14 cellular contexts compared by ENCODE assay signal in the genomic region with DNA sequence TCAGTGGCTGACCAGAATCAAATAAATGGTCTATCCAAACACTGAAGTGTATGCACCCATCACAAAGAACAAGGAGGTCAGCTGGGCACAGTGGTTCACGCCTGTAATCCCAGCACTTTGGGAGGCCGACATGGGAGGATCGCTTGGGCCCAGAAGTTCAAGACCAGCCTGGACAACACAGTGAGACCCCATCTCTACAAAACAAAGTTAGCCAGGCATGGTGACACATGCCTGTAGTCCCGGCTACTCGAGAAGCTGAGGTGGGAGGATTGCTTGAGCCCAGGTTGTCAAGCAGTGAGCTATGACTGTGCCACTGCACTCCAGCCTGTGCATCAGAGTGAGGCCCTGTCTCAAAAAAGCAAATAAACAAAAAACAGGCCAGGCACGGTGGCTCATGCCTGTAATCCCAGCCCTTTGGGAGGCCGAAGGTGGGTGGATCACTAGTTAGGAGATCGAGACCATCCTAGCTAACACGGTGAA. TPM values are rescaled to one million over a fixed set of nuclear protein-coding genes. Genes with fewer than 3 reads are reported as not detected.
DNase-seq lines count a peak whose midpoint lies in the region.
"Had no signal": no experiment of that assay in that cellular context is flagged by ENCODE, and none has a peak within 500 bp of the region (broad histone marks: within the 10 kb centered on the region; RNA-seq: fewer than 3 reads in every experiment).

No MANE protein-coding gene starts in this region.

- CTCF ChIA-PET in activated CD4-positive, alpha-beta memory T cell treated with anti-CD3 and anti-CD28 coated beads, Interleukin-2, amount 10 ng/mL, durations not matched to agents 7 days and 5 days (lab: Charles Lee) = interaction anchor here (0.6 to 1.9 kb wide), 2 partner anchors 13 to 92 kb away, joined by 3 to 17 read pairs; no protein-coding TSS in a partner anchor

- no peak overlapping the region for H3K4me3 ChIP-seq in effector memory CD4-positive, alpha-beta T cell (ENCODE audit: insufficient read depth, low read depth, low read length, poor library complexity, severe bottlenecking)
- H3K4me3 ChIP-seq: lung, suprapubic skin had no signal

- peaks cover 27% of the 10 kb centered on the region for H3K36me3 ChIP-seq in effector memory CD4-positive, alpha-beta T cell (ENCODE audit: control insufficient read depth, insufficient read depth, low read length)

- peak; percentile 52 for DNase-seq in stimulated activated CD4-positive, alpha-beta T cell treated with anti-CD3 and anti-CD28 coated beads, Interleukin-1b, Interleukin-23, amount 100 ng/mL, for 48 hours
- no peak for DNase-seq in stimulated activated CD4-positive, alpha-beta T cell treated with anti-CD3 and anti-CD28 coated beads, Interleukin-4, amount 100 ng/mL, for 1 hour
- DNase-seq in activated CD4-positive, alpha-beta memory T cell treated with anti-CD3 and anti-CD28 coated beads, Interleukin-2, amount 10 ng/mL, durations not matched to agents 7 days and 5 days = no peak
- no peak for DNase-seq in effector memory CD4-positive, alpha-beta T cell
- DNase-seq in OCI-M2 (lab: John Stamatoyannopoulos, UW; ENCODE audit: unreplicated experiment) = no peak
- DNase-seq in NCI-H2196 treated with DMSO at 0.1 percent for 48 hours (lab: John Stamatoyannopoulos, UW; ENCODE audit: unreplicated experiment) = no peak
- DNase-seq in DMS153 (lab: John Stamatoyannopoulos, UW) = no peak
- DNase-seq: NCI-H2081 treated with DMSO at 0.1 percent for 48 hours; NCI-H524; stimulated activated CD4-positive, alpha-beta T cell treated with anti-CD3 and anti-CD28 coated beads, Interleukin-2, amount 100 ng/mL, for 48 hours had no signal

- peaks cover 81% of the 10 kb centered on the region for H3K36me3 Mint-ChIP-seq in activated CD4-positive, alpha-beta memory T cell treated with anti-CD3 and anti-CD28 coated beads, Interleukin-2, amount 10 ng/mL, durations not matched to agents 7 days and 5 days (ENCODE audit: low read depth)

- H3K4me3 Mint-ChIP-seq in activated CD4-positive, alpha-beta memory T cell treated with anti-CD3 and anti-CD28 coated beads, Interleukin-2, amount 10 ng/mL, durations not matched to agents 7 days and 5 days = no peak overlapping the region

- no peaks in the 10 kb centered on the region for H3K27me3 Mint-ChIP-seq in activated CD4-positive, alpha-beta memory T cell treated with anti-CD3 and anti-CD28 coated beads, Interleukin-2, amount 10 ng/mL, durations not matched to agents 7 days and 5 days

- peak overlapping the region; percentile 76 for H3K27ac Mint-ChIP-seq in activated CD4-positive, alpha-beta memory T cell treated with anti-CD3 and anti-CD28 coated beads, Interleukin-2, amount 10 ng/mL, durations not matched to agents 7 days and 5 days

- H3K4me1 Mint-ChIP-seq in activated CD4-positive, alpha-beta memory T cell treated with anti-CD3 and anti-CD28 coated beads, Interleukin-2, amount 10 ng/mL, durations not matched to agents 7 days and 5 days = peaks cover 92% of the 10 kb centered on the region

- POLR2A ChIA-PET in activated CD4-positive, alpha-beta memory T cell treated with anti-CD3 and anti-CD28 coated beads, Interleukin-2, amount 10 ng/mL, durations not matched to agents 7 days and 5 days (lab: Charles Lee) = interaction anchor here (0.8 to 5.1 kb wide), 16 partner anchors 9 to 146 kb away, joined by 3 to 35 read pairs (median 6); no protein-coding TSS in a partner anchor

- peaks cover 89% of the 10 kb centered on the region for H3K4me1 ChIP-seq in effector memory CD4-positive, alpha-beta T cell (ENCODE audit: control insufficient read depth, insufficient read depth, low read length, poor library complexity, severe bottlenecking)

- H3K9me3 ChIP-seq in effector memory CD4-positive, alpha-beta T cell (ENCODE audit: control insufficient read depth, low read length) = no peaks in the 10 kb centered on the region
- H3K9me3 ChIP-seq: suprapubic skin had no signal

- H3K27me3 ChIP-seq in effector memory CD4-positive, alpha-beta T cell (replicated peaks; ENCODE audit: control insufficient read depth, insufficient read depth, low read length, poor library complexity, severe bottlenecking) = no peaks in the 10 kb centered on the region
- H3K27me3 ChIP-seq: suprapubic skin had no signal

- peak overlapping the region; percentile 66 for H3K27ac ChIP-seq in effector memory CD4-positive, alpha-beta T cell (ENCODE audit: insufficient read depth, low read length, poor library complexity, severe bottlenecking)
- peak overlapping the region; percentile 47 for H3K27ac ChIP-seq in temporal lobe (ENCODE audit: low read depth, low read length)
- H3K27ac ChIP-seq: suprapubic skin, VCaP had no signal

- no peaks in the 10 kb centered on the region for H3K9me3 Mint-ChIP-seq in activated CD4-positive, alpha-beta memory T cell treated with anti-CD3 and anti-CD28 coated beads, Interleukin-2, amount 10 ng/mL, durations not matched to agents 7 days and 5 days

RNA-seq across cellular contexts. Expression of a gene that starts 40.5 kb away (rescaled TPM):
- 100 to 1,000 TPM; 339 to 350 TPM for total RNA-seq in activated CD4-positive, alpha-beta memory T cell treated with anti-CD3 and anti-CD28 coated beads, Interleukin-2, amount 10 ng/mL, durations not matched to agents 7 days and 5 days
- total RNA-seq in temporal lobe = 10.6 TPM

Comparison
In these comparisons a context has a peak if more than half of its experiments do, and no peak if none do; other contexts are left out.
1. RNA of a gene that starts 40.5 kb away (total RNA-seq): 339 to 350 TPM in activated CD4-positive, alpha-beta memory T cell treated with anti-CD3 and anti-CD28 coated beads, Interleukin-2, amount 10 ng/mL, durations not matched to agents 7 days and 5 days; 10.6 TPM in temporal lobe (single experiment); every median in the first group is over 10 times any median in the second.